In genomic region chr7:128890306-128891109, GRCh38 we compare ENCODE assay signal across 1 cellular context.
TF ChIP-seq lines count a peak whose summit lies in the region.

No MANE protein-coding gene starts in this region.

TF ChIP-seq in HepG2, 621 proteins besides CTCF, POLR2A, EP300 and RAD21:
- TF ChIP-seq, protein P1, sequence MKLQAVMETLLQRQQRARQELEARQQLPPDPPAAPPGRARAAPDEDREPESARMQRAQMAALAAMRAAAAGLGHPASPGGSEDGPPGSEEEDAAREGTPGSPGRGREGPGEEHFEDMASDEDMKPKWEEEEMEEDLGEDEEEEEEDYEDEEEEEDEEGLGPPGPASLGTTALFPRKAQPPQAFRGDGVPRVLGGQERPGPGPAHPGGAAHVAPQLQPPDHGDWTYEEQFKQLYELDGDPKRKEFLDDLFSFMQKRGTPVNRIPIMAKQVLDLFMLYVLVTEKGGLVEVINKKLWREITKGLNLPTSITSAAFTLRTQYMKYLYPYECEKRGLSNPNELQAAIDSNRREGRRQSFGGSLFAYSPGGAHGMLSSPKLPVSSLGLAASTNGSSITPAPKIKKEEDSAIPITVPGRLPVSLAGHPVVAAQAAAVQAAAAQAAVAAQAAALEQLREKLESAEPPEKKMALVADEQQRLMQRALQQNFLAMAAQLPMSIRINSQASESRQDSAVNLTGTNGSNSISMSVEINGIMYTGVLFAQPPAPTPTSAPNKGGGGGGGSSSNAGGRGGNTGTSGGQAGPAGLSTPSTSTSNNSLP (IDR thresholded peaks at IDR 0.05; ENCODE audit: low read depth, low read length) = no peak
- TF ChIP-seq SMC3 (IDR thresholded peaks at IDR 0.05; ENCODE audit: low read length) (no peak), SRF (IDR thresholded peaks at IDR 0.05; ENCODE audit: low read depth, low read length) (no peak), ZNF441 (CRISPR knock-in tag; IDR thresholded peaks at IDR 0.05; ENCODE audit: borderline replicate concordance) (no peak), ZSCAN5A (CRISPR knock-in tag; IDR thresholded peaks at IDR 0.05; ENCODE audit: borderline replicate concordance) (no peak), SAP130 (CRISPR knock-in tag; IDR thresholded peaks at IDR 0.05; ENCODE audit: low read depth) (no peak), NFE2L1 (CRISPR knock-in tag; IDR thresholded peaks at IDR 0.05; ENCODE audit: borderline replicate concordance) (no peak), BHLHE40 (IDR thresholded peaks at IDR 0.05; ENCODE audit: low read length) (no peak), ZNF296 (CRISPR knock-in tag; conservative IDR thresholded peaks at IDR 0.05) (no peak), TEAD3 (CRISPR knock-in tag; optimal IDR thresholded peaks at IDR 0.05; ENCODE audit: borderline replicate concordance) (no peak), SRSF4 (IDR thresholded peaks at IDR 0.05; ENCODE audit: low read depth, low read length, poor library complexity, severe bottlenecking) (no peak), ZNF230 (CRISPR knock-in tag; IDR thresholded peaks at IDR 0.05) (no peak), ZNF136 (CRISPR knock-in tag; IDR thresholded peaks at IDR 0.05; ENCODE audit: low read depth) (no peak), ZNF576 (CRISPR knock-in tag; IDR thresholded peaks at IDR 0.05) (no peak)
- TF ChIP-seq, protein P2, sequence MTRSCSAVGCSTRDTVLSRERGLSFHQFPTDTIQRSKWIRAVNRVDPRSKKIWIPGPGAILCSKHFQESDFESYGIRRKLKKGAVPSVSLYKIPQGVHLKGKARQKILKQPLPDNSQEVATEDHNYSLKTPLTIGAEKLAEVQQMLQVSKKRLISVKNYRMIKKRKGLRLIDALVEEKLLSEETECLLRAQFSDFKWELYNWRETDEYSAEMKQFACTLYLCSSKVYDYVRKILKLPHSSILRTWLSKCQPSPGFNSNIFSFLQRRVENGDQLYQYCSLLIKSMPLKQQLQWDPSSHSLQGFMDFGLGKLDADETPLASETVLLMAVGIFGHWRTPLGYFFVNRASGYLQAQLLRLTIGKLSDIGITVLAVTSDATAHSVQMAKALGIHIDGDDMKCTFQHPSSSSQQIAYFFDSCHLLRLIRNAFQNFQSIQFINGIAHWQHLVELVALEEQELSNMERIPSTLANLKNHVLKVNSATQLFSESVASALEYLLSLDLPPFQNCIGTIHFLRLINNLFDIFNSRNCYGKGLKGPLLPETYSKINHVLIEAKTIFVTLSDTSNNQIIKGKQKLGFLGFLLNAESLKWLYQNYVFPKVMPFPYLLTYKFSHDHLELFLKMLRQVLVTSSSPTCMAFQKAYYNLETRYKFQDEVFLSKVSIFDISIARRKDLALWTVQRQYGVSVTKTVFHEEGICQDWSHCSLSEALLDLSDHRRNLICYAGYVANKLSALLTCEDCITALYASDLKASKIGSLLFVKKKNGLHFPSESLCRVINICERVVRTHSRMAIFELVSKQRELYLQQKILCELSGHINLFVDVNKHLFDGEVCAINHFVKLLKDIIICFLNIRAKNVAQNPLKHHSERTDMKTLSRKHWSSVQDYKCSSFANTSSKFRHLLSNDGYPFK (CRISPR knock-in tag; IDR thresholded peaks at IDR 0.05; ENCODE audit: borderline replicate concordance) = no peak
- TF ChIP-seq, protein P3, sequence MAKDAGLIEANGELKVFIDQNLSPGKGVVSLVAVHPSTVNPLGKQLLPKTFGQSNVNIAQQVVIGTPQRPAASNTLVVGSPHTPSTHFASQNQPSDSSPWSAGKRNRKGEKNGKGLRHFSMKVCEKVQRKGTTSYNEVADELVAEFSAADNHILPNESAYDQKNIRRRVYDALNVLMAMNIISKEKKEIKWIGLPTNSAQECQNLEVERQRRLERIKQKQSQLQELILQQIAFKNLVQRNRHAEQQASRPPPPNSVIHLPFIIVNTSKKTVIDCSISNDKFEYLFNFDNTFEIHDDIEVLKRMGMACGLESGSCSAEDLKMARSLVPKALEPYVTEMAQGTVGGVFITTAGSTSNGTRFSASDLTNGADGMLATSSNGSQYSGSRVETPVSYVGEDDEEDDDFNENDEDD (CRISPR knock-in tag; IDR thresholded peaks at IDR 0.05; ENCODE audit: borderline replicate concordance) = no peak
